ENCODE assay signal across 11 cellular contexts in the genomic region with DNA sequence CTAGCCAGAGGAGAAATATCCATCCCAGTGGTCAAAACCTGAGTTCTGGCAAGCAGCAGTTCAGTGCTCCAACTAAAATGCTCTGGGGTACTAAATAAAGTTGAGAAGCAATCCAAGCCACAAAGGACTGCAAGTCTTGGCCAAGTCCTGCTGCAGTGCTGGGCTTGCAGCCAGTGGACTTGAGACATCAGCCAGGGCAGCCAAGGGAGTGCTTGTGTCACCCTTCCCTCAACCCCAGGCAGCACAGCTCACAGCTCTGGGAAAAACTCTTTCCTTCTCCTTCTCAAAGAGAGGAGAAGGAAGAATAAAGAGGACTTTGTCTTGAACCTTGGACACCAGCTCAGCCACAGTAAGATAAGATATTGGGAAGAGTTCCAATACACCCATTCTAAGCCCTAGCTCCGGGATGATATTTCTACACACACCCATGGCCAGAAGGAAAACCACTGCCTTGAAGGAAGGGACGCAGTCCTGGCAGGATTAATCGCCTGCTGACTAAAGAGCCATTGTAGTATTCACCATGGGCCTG.
DNase-seq lines count a peak whose midpoint lies in the region; ATAC-seq, FAIRE-seq and TF ChIP-seq lines count a peak whose summit lies in the region.
"Had no signal": no experiment of that assay in that cellular context is flagged by ENCODE, and none has a peak within 500 bp of the region (broad histone marks: within the 10 kb centered on the region; RNA-seq: fewer than 3 reads in every experiment).

No MANE protein-coding gene starts in this region.

- H3K27ac ChIP-seq in IMR-90 (ENCODE audit: insufficient read depth, low read length) = no peak overlapping the region
- peak overlapping the region; percentile 35 for H3K27ac ChIP-seq in cingulate gyrus (ENCODE audit: low read depth, low read length)
- H3K27ac ChIP-seq in kidney (ENCODE audit: low read depth in 2 of 2, low read length in 2 of 2) = no peak overlapping the region
- peak overlapping the region; percentile 1 to 65 for H3K27ac ChIP-seq in small intestine (ENCODE audit: low read depth in 1 of 2, low read length in 1 of 2)

- H4K20me1 ChIP-seq in IMR-90 (ENCODE audit: insufficient read depth, low read length) = no peaks in the 10 kb centered on the region

- H3K14ac ChIP-seq in IMR-90 (replicated peaks; ENCODE audit: low read depth, low read length) = no peak overlapping the region

- H3K4ac ChIP-seq in IMR-90 (ENCODE audit: low read depth, low read length) = no peak overlapping the region

- H3K27ac Mint-ChIP-seq in activated CD4-positive, alpha-beta T cell treated with anti-CD3 and anti-CD28 coated beads, Interleukin-2, amount 10 ng/mL, durations not matched to agents 24 days and 14 days = no peak overlapping the region
- H3K27ac Mint-ChIP-seq: CD4-positive, CD25-positive, alpha-beta regulatory T cell had no signal

- H3K36me3 ChIP-seq in IMR-90 (ENCODE audit: control insufficient read depth, insufficient read depth, low read length) = no peaks in the 10 kb centered on the region
- H3K36me3 ChIP-seq in kidney (ENCODE audit: control insufficient read depth in 1 of 2, insufficient read depth in 2 of 2, low read length in 2 of 2) = no peaks in the 10 kb centered on the region
- H3K36me3 ChIP-seq in small intestine (ENCODE audit: control insufficient read depth in 2 of 2, insufficient read depth in 2 of 2, low read length in 2 of 2) = no peaks in the 10 kb centered on the region

- TF ChIP-seq RAD21 in IMR-90 (IDR thresholded peaks at IDR 0.05; ENCODE audit: low read length) = no peak

- no peak overlapping the region for H3K4me3 ChIP-seq in IMR-90 (ENCODE audit: insufficient read depth, low read depth, low read length)
- no peak overlapping the region for H3K4me3 ChIP-seq in kidney (ENCODE audit: low read length in 2 of 2)
- H3K4me3 ChIP-seq in small intestine (ENCODE audit: low read depth in 1 of 2, low read length in 2 of 2) = no peak overlapping the region

- no peak overlapping the region for H3K4me2 ChIP-seq in IMR-90 (ENCODE audit: low read depth, low read length)

- DNase-seq in IMR-90 = peak; percentile 2
- DNase-seq in kidney = peak; percentile 83
- DNase-seq in small intestine = peak; percentile 88
- DNase-seq in NCI-H2081 treated with DMSO at 0.1 percent for 48 hours (lab: John Stamatoyannopoulos, UW) = no peak
- no peak for DNase-seq in activated CD4-positive, alpha-beta T cell treated with anti-CD3 and anti-CD28 coated beads, Interleukin-2, amount 10 ng/mL, durations not matched to agents 24 days and 14 days
- no peak for DNase-seq in NCI-H1417 treated with DMSO at 0.1 percent for 48 hours (lab: John Stamatoyannopoulos, UW)
- DNase-seq: CD4-positive, CD25-positive, alpha-beta regulatory T cell; kidney glomerular epithelial cell; NCI-H2107 had no signal

- CTCF ChIA-PET in IMR-90 (lab: Yijun Ruan, JAX) = no interaction called here

- H3K27me3 ChIP-seq in IMR-90 (ENCODE audit: control insufficient read depth, insufficient read depth, low read length) (no peaks in the 10 kb centered on the region), small intestine (ENCODE audit: control insufficient read depth in 2 of 2, insufficient read depth in 2 of 2, low read length in 2 of 2) (no peaks in the 10 kb centered on the region)

- POLR2A ChIA-PET in IMR-90 (lab: Charles Lee; ENCODE audit: unreplicated experiment) = no interaction called here

- H4K5ac ChIP-seq in IMR-90 (ENCODE audit: low read depth, low read length) = no peak overlapping the region

- H3K56ac ChIP-seq in IMR-90 (ENCODE audit: extremely low read depth, insufficient read depth, low read length) = no peak overlapping the region

- in situ Hi-C loops in IMR-90 (cut with MboI; ENCODE audit: low sequenced_read_pairs) = no loop called here

- no peak overlapping the region for H2AK5ac ChIP-seq in IMR-90 (ENCODE audit: low read depth, low read length)

- H3K9me3 ChIP-seq in IMR-90 (ENCODE audit: control insufficient read depth, insufficient read depth, low read length) (peaks cover 4% of the 10 kb centered on the region; the same call in 1 of the 2 replicates), kidney (ENCODE audit: control insufficient read depth in 1 of 2, low read length in 2 of 2) (no peaks in the 10 kb centered on the region), small intestine (ENCODE audit: control insufficient read depth, low read depth) (no peaks in the 10 kb centered on the region)

- peaks cover 6% of the 10 kb centered on the region for H3K9me3 Mint-ChIP-seq in activated CD4-positive, alpha-beta T cell treated with anti-CD3 and anti-CD28 coated beads, Interleukin-2, amount 10 ng/mL, durations not matched to agents 24 days and 14 days

- intact Hi-C loops in IMR-90 (cut with micrococcal nuclease) = no loop called here
- intact Hi-C loops in kidney (cut with DNase I) = no loop called here
- intact Hi-C loops in activated CD4-positive, alpha-beta T cell treated with anti-CD3 and anti-CD28 coated beads, Interleukin-2, amount 10 ng/mL, durations not matched to agents 24 days and 14 days (cut with micrococcal nuclease) = no loop called here

- BruUV-seq in IMR-90 (replicated peaks; lab: Mats Ljungman, UMichigan) = no TSS peak

- dilution Hi-C loops in IMR-90 (cut with HindIII; ENCODE audit: low sequenced_read_pairs, unreplicated experiment) = no loop called here

- H3K79me1 ChIP-seq in IMR-90 (ENCODE audit: low read depth in 1 of 2, low read length in 2 of 2) = no peaks in the 10 kb centered on the region

- no peaks in the 10 kb centered on the region for H3K27me3 Mint-ChIP-seq in activated CD4-positive, alpha-beta T cell treated with anti-CD3 and anti-CD28 coated beads, Interleukin-2, amount 10 ng/mL, durations not matched to agents 24 days and 14 days
- H3K27me3 Mint-ChIP-seq: CD4-positive, CD25-positive, alpha-beta regulatory T cell had no signal

- H3K18ac ChIP-seq in IMR-90 (ENCODE audit: low read depth, low read length) = no peak overlapping the region

- no peak overlapping the region for H2BK15ac ChIP-seq in IMR-90 (ENCODE audit: low read depth, low read length)

- no peaks in the 10 kb centered on the region for H3K36me3 Mint-ChIP-seq in activated CD4-positive, alpha-beta T cell treated with anti-CD3 and anti-CD28 coated beads, Interleukin-2, amount 10 ng/mL, durations not matched to agents 24 days and 14 days (ENCODE audit: low read depth)
- H3K36me3 Mint-ChIP-seq: CD4-positive, CD25-positive, alpha-beta regulatory T cell had no signal

- no peaks in the 10 kb centered on the region for H3K4me1 Mint-ChIP-seq in activated CD4-positive, alpha-beta T cell treated with anti-CD3 and anti-CD28 coated beads, Interleukin-2, amount 10 ng/mL, durations not matched to agents 24 days and 14 days
- H3K4me1 Mint-ChIP-seq: CD4-positive, CD25-positive, alpha-beta regulatory T cell had no signal

- H3K9ac ChIP-seq in IMR-90 (ENCODE audit: low read depth, low read length) = no peak overlapping the region
- no peak overlapping the region for H3K9ac ChIP-seq in kidney (ENCODE audit: low read length in 2 of 2)

- no peak overlapping the region for H2AFZ ChIP-seq in IMR-90 (replicated peaks; ENCODE audit: low read length, poor library complexity)

- H3K4me1 ChIP-seq in IMR-90 (ENCODE audit: control insufficient read depth, insufficient read depth, low read length) = no peaks in the 10 kb centered on the region
- no peaks in the 10 kb centered on the region for H3K4me1 ChIP-seq in kidney (ENCODE audit: control insufficient read depth in 1 of 2, insufficient read depth in 1 of 2, low read depth in 1 of 2, low read length in 2 of 2)
- no peaks in the 10 kb centered on the region for H3K4me1 ChIP-seq in small intestine (ENCODE audit: control insufficient read depth in 2 of 2, insufficient read depth in 1 of 2, low read depth in 1 of 2, low read length in 1 of 2)

- no peak for TF ChIP-seq POLR2A in IMR-90 (IDR thresholded peaks at IDR 0.05; ENCODE audit: low read depth, low read length)

- no peak overlapping the region for H2AK9ac ChIP-seq in IMR-90 (replicated peaks; ENCODE audit: low read depth, low read length, poor library complexity)

- H2BK20ac ChIP-seq in IMR-90 (ENCODE audit: low read depth, low read length) = no peak overlapping the region

- FAIRE-seq in kidney (lab: Jason Lieb, UNC) (peak; percentile 21), small intestine (lab: Jason Lieb, UNC) (no peak)

- H3K4me3 Mint-ChIP-seq in activated CD4-positive, alpha-beta T cell treated with anti-CD3 and anti-CD28 coated beads, Interleukin-2, amount 10 ng/mL, durations not matched to agents 24 days and 14 days = no peak overlapping the region
- H3K4me3 Mint-ChIP-seq: CD4-positive, CD25-positive, alpha-beta regulatory T cell had no signal

- no peak overlapping the region for H3K23ac ChIP-seq in IMR-90 (ENCODE audit: low read depth, low read length)

- no peak overlapping the region for H4K91ac ChIP-seq in IMR-90 (ENCODE audit: insufficient read depth, low read depth, low read length)

- no peak overlapping the region for H2BK5ac ChIP-seq in IMR-90 (ENCODE audit: low read depth, low read length, poor library complexity, severe bottlenecking)

- H2BK120ac ChIP-seq in IMR-90 (ENCODE audit: low read depth, low read length) = no peak overlapping the region

- no peak for TF ChIP-seq CTCF in IMR-90 (conservative IDR thresholded peaks at IDR 0.05; ENCODE audit: low read depth, low read length)
- no peak for TF ChIP-seq CTCF in kidney (IDR thresholded peaks at IDR 0.05; ENCODE audit: borderline replicate concordance, extremely low read depth, insufficient read depth)

- H3K9me1 ChIP-seq in IMR-90 (ENCODE audit: insufficient read depth, low read length) = no peaks in the 10 kb centered on the region

- no peak overlapping the region for H4K8ac ChIP-seq in IMR-90 (ENCODE audit: low read depth in 2 of 2, low read length in 2 of 2)

- no CpG with 5 or more reads among the region's 3 CpGs for WGBS in IMR-90 (ENCODE audit: extremely low coverage in 2 of 2, insufficient read length in 1 of 2), 2 experiments
- WGBS in small intestine, 3 donors = 22 to 28% (median 24%) methylated on average over 3 of the region's 3 CpGs

- ATAC-seq in IMR-90 (ENCODE audit: low read depth) (no peak), HG03432 (IDR thresholded peaks at IDR 0.05; ENCODE audit: unreplicated experiment) (no peak)

TF ChIP-seq in IMR-90, 13 proteins besides CTCF, POLR2A, EP300 and RAD21 (continues in another document):
- TF ChIP-seq BHLHE40 (IDR thresholded peaks at IDR 0.05; ENCODE audit: low read depth, low read length) = no peak
- TF ChIP-seq CEBPB (IDR thresholded peaks at IDR 0.05; ENCODE audit: low read depth, low read length) = no peak
- TF ChIP-seq MAZ (IDR thresholded peaks at IDR 0.05; ENCODE audit: borderline replicate concordance, low read depth, low read length) = no peak
- TF ChIP-seq RCOR1 (IDR thresholded peaks at IDR 0.05; ENCODE audit: insufficient replicate concordance, low read length) = no peak
- TF ChIP-seq SMC3 (IDR thresholded peaks at IDR 0.05; ENCODE audit: low read depth, low read length) = no peak
- TF ChIP-seq MAFK (IDR thresholded peaks at IDR 0.05; ENCODE audit: low read depth, low read length) = no peak
- no peak for TF ChIP-seq FOS (IDR thresholded peaks at IDR 0.05; ENCODE audit: low read depth, low read length)
- no peak for TF ChIP-seq NFE2L2 (IDR thresholded peaks at IDR 0.05; ENCODE audit: low read depth, low read length)

Comparison
In these comparisons a context has a peak if more than half of its experiments do, and no peak if none do; other contexts are left out.
1. DNase-seq: peak in IMR-90 (single experiment), kidney (single experiment) and small intestine (single experiment); none in NCI-H2081 treated with DMSO at 0.1 percent for 48 hours (single experiment), activated CD4-positive, alpha-beta T cell treated with anti-CD3 and anti-CD28 coated beads, Interleukin-2, amount 10 ng/mL, durations not matched to agents 24 days and 14 days (single experiment) and NCI-H1417 treated with DMSO at 0.1 percent for 48 hours (single experiment).
2. H3K27ac ChIP-seq: peak in cingulate gyrus (single experiment) and small intestine (2 of 2); none in IMR-90 (single experiment) and kidney (0 of 2).